Comparison of ENCODE assay signal across 9 cellular contexts in the genomic region with DNA sequence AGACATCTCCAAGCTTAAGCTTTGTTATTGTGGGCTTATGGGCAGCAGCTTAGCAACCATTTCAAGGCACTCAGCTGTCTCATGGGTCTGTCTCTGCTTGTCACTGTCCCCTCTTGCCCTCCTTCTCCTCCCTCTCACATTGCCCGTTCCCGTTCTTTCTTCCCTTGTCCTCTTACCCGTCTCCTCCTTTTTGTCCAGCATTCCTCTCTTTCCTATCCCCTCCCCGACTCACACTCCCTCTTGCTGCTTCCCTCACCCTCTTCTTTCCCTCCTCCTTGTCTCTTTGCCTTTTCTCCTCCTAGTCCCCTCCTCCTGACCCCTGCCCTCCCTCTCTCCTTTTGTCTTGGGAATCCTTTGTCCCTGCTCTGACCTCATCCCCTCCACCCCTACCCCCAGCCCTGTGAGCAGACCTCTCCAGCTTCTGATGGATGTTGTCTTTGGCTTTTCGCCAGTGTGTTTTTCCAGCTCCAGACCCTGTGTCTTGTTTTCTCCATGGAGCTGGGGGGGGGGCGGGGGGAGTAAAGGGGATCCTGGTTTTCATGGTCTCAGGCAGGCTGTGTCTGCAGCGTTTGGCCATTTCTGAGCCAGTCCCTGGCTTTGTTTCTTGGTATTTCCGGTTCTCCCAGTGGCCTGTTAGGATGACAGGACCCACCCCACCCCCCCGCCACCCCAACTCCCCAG. TPM values are rescaled to one million over a fixed set of nuclear protein-coding genes. Genes with fewer than 3 reads are reported as not detected.
A peak's percentile ranks its signal among the peaks of the same experiment; 100 is the strongest.
DNase-seq lines count a peak whose midpoint lies in the region; ATAC-seq, FAIRE-seq and TF ChIP-seq lines count a peak whose summit lies in the region.
"Had no signal": no experiment of that assay in that cellular context is flagged by ENCODE, and none has a peak within 500 bp of the region (broad histone marks: within the 10 kb centered on the region; RNA-seq: fewer than 3 reads in every experiment).

No MANE protein-coding gene starts in this region.

- peaks cover 12 to 22% of the 10 kb centered on the region in 2 donors for H3K4me1 ChIP-seq in kidney (ENCODE audit: control insufficient read depth in 1 of 2, insufficient read depth in 1 of 2, low read depth in 1 of 2, low read length in 2 of 2)
- peaks cover 34 to 39% of the 10 kb centered on the region in 2 donors for H3K4me1 ChIP-seq in thoracic aorta (ENCODE audit: control insufficient read depth in 1 of 2, low read depth in 2 of 2)

- intact Hi-C loops in kidney (cut with DNase I) = no loop called here

- DNase-seq in M059J (ENCODE audit: low read depth) = peak; percentile 85
- DNase-seq in kidney = no peak
- no peak for DNase-seq in thoracic aorta (ENCODE audit: low spot score)
- no peak for DNase-seq in HCEC 1CT
- no peak for DNase-seq in frontal cortex (ENCODE audit: low spot score in 2 of 2)
- DNase-seq: cortex of kidney, KG1 had no signal

- H3K27me3 ChIP-seq in thoracic aorta (replicated peaks; ENCODE audit: insufficient read depth) = no peaks in the 10 kb centered on the region

- no peaks in the 10 kb centered on the region for H3K9me3 ChIP-seq in kidney (ENCODE audit: control insufficient read depth in 1 of 2, low read length in 2 of 2)
- H3K9me3 ChIP-seq in thoracic aorta = no peaks in the 10 kb centered on the region

- no peak for TF ChIP-seq CTCF in kidney (IDR thresholded peaks at IDR 0.05; ENCODE audit: borderline replicate concordance, extremely low read depth, insufficient read depth)
- TF ChIP-seq CTCF in thoracic aorta (IDR thresholded peaks at IDR 0.05) = no peak

- FAIRE-seq in kidney (lab: Jason Lieb, UNC) (no peak), frontal cortex (lab: Jason Lieb, UNC) (no peak)

- peak overlapping the region in 1 of 2 donors; percentile 54 for H3K9ac ChIP-seq in kidney (ENCODE audit: low read length in 2 of 2)

- H3K27ac ChIP-seq in angular gyrus (ENCODE audit: low read depth, low read length) (peak overlapping the region; percentile 50), kidney (ENCODE audit: low read depth in 2 of 2, low read length in 2 of 2) (peak overlapping the region; percentile 63 to 84), thoracic aorta (peak overlapping the region; percentile 46 to 57)

- H3K4me3 ChIP-seq in kidney (ENCODE audit: low read length in 2 of 2) (peak overlapping the region in 1 of 2 donors; percentile 12), thoracic aorta (peak overlapping the region; percentile 58)

- no peak for ATAC-seq in thoracic aorta (ENCODE audit: insufficient number of reproducible peaks, low FRiP score, low read depth)
- ATAC-seq in HG03342 (IDR thresholded peaks at IDR 0.05; ENCODE audit: unreplicated experiment) = no peak

- no peaks in the 10 kb centered on the region for H3K36me3 ChIP-seq in kidney (ENCODE audit: control insufficient read depth in 1 of 2, insufficient read depth in 2 of 2, low read length in 2 of 2)
- H3K36me3 ChIP-seq in thoracic aorta = no peaks in the 10 kb centered on the region

RNA-seq across cellular contexts. Expression of a gene that starts 47.9 kb away (rescaled TPM):
- total RNA-seq in M059J (2014; rRNA removed; shearing (Covaris generic)) = 6.4 and 9.6 TPM in 2 replicates
- total RNA-seq in kidney (41.0 TPM), thoracic aorta (10 to 100 TPM; 35.1 to 36.0 TPM), frontal cortex (28.1 TPM)
- 16.2 TPM for polyA plus RNA-seq in kidney (ENCODE audit: insufficient read depth, low read depth, low replicate concordance)
